ENCODE assay signal across 8 cellular contexts in genomic region chr2:216519154-216519762, GRCh38. TPM values are rescaled to one million over a fixed set of nuclear protein-coding genes. Genes with fewer than 3 reads are reported as not detected.
A peak's percentile ranks its signal among the peaks of the same experiment; 100 is the strongest.
DNase-seq lines count a peak whose midpoint lies in the region; ATAC-seq, FAIRE-seq and TF ChIP-seq lines count a peak whose summit lies in the region.

No MANE protein-coding gene starts in this region.

- in situ Hi-C loops in GM12878 (cut with MboI), result loop anchor here (5.0 kb wide), 1 partner anchor 148 kb away; no protein-coding TSS in a partner anchor

- no peak overlapping the region for H3K4me2 ChIP-seq in GM12878 (ENCODE audit: control insufficient read depth, insufficient read depth)
- no peak overlapping the region for H3K4me2 ChIP-seq in skeletal muscle satellite cell (ENCODE audit: low read length)

- H3K27me3 ChIP-seq in GM12878 (replicated peaks in 1 of 2; ENCODE audit: control insufficient read depth in 2 of 2, insufficient read depth in 2 of 2, low read length in 1 of 2) (no peaks in the 10 kb centered on the region), skeletal muscle satellite cell (ENCODE audit: control insufficient read depth, insufficient read depth, low read length) (no peaks in the 10 kb centered on the region)
- H3K27me3 ChIP-seq in effector memory CD4-positive, alpha-beta T cell (replicated peaks; ENCODE audit: control insufficient read depth, insufficient read depth, low read length, poor library complexity, severe bottlenecking), result no peaks in the 10 kb centered on the region

- no peaks in the 10 kb centered on the region for H4K20me1 ChIP-seq in GM12878 (ENCODE audit: control insufficient read depth, insufficient read depth)

- ATAC-seq in GM21576 (IDR thresholded peaks at IDR 0.05; ENCODE audit: unreplicated experiment) (peak; percentile 73), GM12878 (peak; percentile 94)

- SMC1A ChIA-PET in GM12878 (lab: Charles Lee; ENCODE audit: uncharacterized antibody, unreplicated experiment), result interaction anchor here (0.6 to 10.2 kb wide), 23 partner anchors 11 to 987 kb away, joined by 3 to 226 read pairs (median 4); no protein-coding TSS in a partner anchor

- TF ChIP-seq CTCF in NB4 (IDR thresholded peaks at IDR 0.05; ENCODE audit: low read depth, low read length), result peak; percentile 72
- TF ChIP-seq CTCF in GM12878 (IDR thresholded peaks at IDR 0.05 in 2 of 3, conservative IDR thresholded peaks at IDR 0.05 in 1 of 3; ENCODE audit: control insufficient read depth in 2 of 3, extremely low read depth in 1 of 3, insufficient read depth in 1 of 3, low read depth in 3 of 3, low read length in 3 of 3), result peak; percentile 63 to 75 (median 64)

- H3K9me3 ChIP-seq in GM12878 (replicated peaks; ENCODE audit: control insufficient read depth, insufficient read depth, low read length), result no peaks in the 10 kb centered on the region
- H3K9me3 ChIP-seq in skeletal muscle satellite cell (replicated peaks; ENCODE audit: low read length), result no peaks in the 10 kb centered on the region
- no peaks in the 10 kb centered on the region for H3K9me3 ChIP-seq in effector memory CD4-positive, alpha-beta T cell (ENCODE audit: control insufficient read depth, low read length)

- DNase-seq in DMS53 treated with DMSO at 0.1 percent for 48 hours (lab: John Stamatoyannopoulos, UW; ENCODE audit: unreplicated experiment) (peak; percentile 50), NB4 (ENCODE audit: low read depth) (peak; percentile 87), SHP77 treated with DMSO at 0.1 percent for 48 hours (lab: John Stamatoyannopoulos, UW) (peak; percentile 71), GM12878 (ENCODE audit: low read depth, low spot score) (no peak), iPS DF 19.7 (ENCODE audit: low read depth, low spot score) (peak; percentile 48)
- no peak for DNase-seq in effector memory CD4-positive, alpha-beta T cell

- no peak for TF ChIP-seq POLR2A in NB4 (IDR thresholded peaks at IDR 0.05; ENCODE audit: extremely low read depth, insufficient read length)
- no peak for TF ChIP-seq POLR2A in GM12878 (IDR thresholded peaks at IDR 0.05; ENCODE audit: low read depth, low read length)

- 35% methylated on average over 3 of the region's 3 CpGs for WGBS in GM12878 (ENCODE audit: insufficient coverage, insufficient replicate concordance, low lambda C conversion rate, missing lambda C conversion rate)

- no peak overlapping the region for H3K27ac ChIP-seq in GM12878 (ENCODE audit: control insufficient read depth, insufficient read depth)
- H3K27ac ChIP-seq in effector memory CD4-positive, alpha-beta T cell (ENCODE audit: insufficient read depth, low read length, poor library complexity, severe bottlenecking), result no peak overlapping the region

- no TSS peak for BruUV-seq in GM12878 (replicated peaks; lab: Mats Ljungman, UMichigan)

- CTCF ChIA-PET in GM12878 (lab: Yijun Ruan, JAX), result interaction anchor here (0.6 to 15.8 kb wide), 34 partner anchors 9 to 1185 kb away, joined by 3 to 475 read pairs (median 4); no protein-coding TSS in a partner anchor

- H3K9ac ChIP-seq in GM12878 (ENCODE audit: control insufficient read depth, insufficient read depth, low read length) (no peak overlapping the region), skeletal muscle satellite cell (ENCODE audit: low read depth, low read length) (peak overlapping the region; percentile 20)

- RAD21 ChIA-PET in GM12878 (lab: Charles Lee; ENCODE audit: unreplicated experiment), result interaction anchor here (0.9 to 12.8 kb wide), 13 partner anchors 8 to 410 kb away, joined by 3 to 239 read pairs (median 5); partner anchors contain the start of gene XRCC5

- H2AFZ ChIP-seq in GM12878 (ENCODE audit: control insufficient read depth, low read depth, low read length), result no peak overlapping the region

- H3K4me1 ChIP-seq in GM12878 (ENCODE audit: control insufficient read depth, insufficient read depth, low read length) (no peaks in the 10 kb centered on the region), skeletal muscle satellite cell (ENCODE audit: control insufficient read depth, insufficient read depth, low read length) (peaks cover 15% of the 10 kb centered on the region)
- H3K4me1 ChIP-seq in effector memory CD4-positive, alpha-beta T cell (ENCODE audit: control insufficient read depth, insufficient read depth, low read length, poor library complexity, severe bottlenecking), result no peaks in the 10 kb centered on the region

- peak; percentile 74 for TF ChIP-seq RAD21 in GM12878 (IDR thresholded peaks at IDR 0.05; ENCODE audit: insufficient read depth, low read depth, low read length)

- H3K4me3 ChIP-seq in NB4 (ENCODE audit: low read depth, low read length) (no peak overlapping the region), GM12878 (no peak overlapping the region), skeletal muscle satellite cell (ENCODE audit: low read length) (no peak overlapping the region)
- H3K4me3 ChIP-seq in effector memory CD4-positive, alpha-beta T cell (ENCODE audit: insufficient read depth, low read depth, low read length, poor library complexity, severe bottlenecking), result no peak overlapping the region

- intact Hi-C loops in GM12878 (cut with micrococcal nuclease; ENCODE audit: unreplicated experiment), result loop anchor here (1.0 to 5.0 kb wide), 3 partner anchors 73 to 297 kb away; no protein-coding TSS in a partner anchor

- POLR2A ChIA-PET in GM12878 (lab: Charles Lee), result interaction anchor here (0.6 kb wide), 1 partner anchor 149 kb away, joined by 3 read pairs; no protein-coding TSS in a partner anchor

- H3K36me3 ChIP-seq in GM12878 (ENCODE audit: control insufficient read depth in 2 of 2, insufficient read depth in 2 of 2, low read length in 1 of 2) (no peaks in the 10 kb centered on the region), skeletal muscle satellite cell (ENCODE audit: insufficient read depth, low read length) (peaks cover 5% of the 10 kb centered on the region)
- no peaks in the 10 kb centered on the region for H3K36me3 ChIP-seq in effector memory CD4-positive, alpha-beta T cell (ENCODE audit: control insufficient read depth, insufficient read depth, low read length)

- FAIRE-seq in GM12878 (lab: Jason Lieb, UNC), result peak; percentile 59

- TF ChIP-seq EP300 in GM12878 (IDR thresholded peaks at IDR 0.05; ENCODE audit: borderline replicate concordance in 1 of 2, control insufficient read depth in 1 of 2, low read depth in 2 of 2, low read length in 2 of 2), result no peak

- no peaks in the 10 kb centered on the region for H3K79me2 ChIP-seq in GM12878 (ENCODE audit: control insufficient read depth, insufficient read depth, low read length)

TF ChIP-seq in GM12878, 131 proteins besides CTCF, POLR2A, EP300 and RAD21:
- TF ChIP-seq SMC3 (IDR thresholded peaks at IDR 0.05; ENCODE audit: borderline replicate concordance, low read length) (peak; percentile 94), CEBPZ (IDR thresholded peaks at IDR 0.05; ENCODE audit: low read depth, low read length) (no peak), FOXK2 (IDR thresholded peaks at IDR 0.05) (no peak)
TF ChIP-seq in GM12878: peak in this region for 1.

RNA-seq across cellular contexts. Expression of gene RPL37A, which starts 20.6 kb away (rescaled TPM):
- total RNA-seq in GM12878 (2013; cell fraction: nucleolus; rRNA removed), result 278 and 283 TPM in 2 replicates
- 5,309 and 5,362 TPM in 2 replicates for total RNA-seq in GM12878 (2014; rRNA removed)
- total RNA-seq in GM12878 (2014; rRNA removed; fragmentation: Illumina TruSeq; extraction: Trizol), result 6,854 and 6,909 TPM in 2 replicates
- total RNA-seq in GM12878 (2021), result 4,280 and 4,544 TPM in 2 replicates
- 2,141 TPM for polyA plus RNA-seq in GM12878 (2011; ENCODE audit: low read depth)
- 3,166 and 4,373 TPM in 2 replicates for polyA plus RNA-seq in GM12878 (2011; rRNA removed)
- polyA plus RNA-seq in GM12878 (2011; cell fraction: cytosol; rRNA removed), result 2,379 and 2,532 TPM in 2 replicates
- polyA plus RNA-seq in GM12878 (2011; cell fraction: nucleus; rRNA removed), result 721 and 1,775 TPM in 2 replicates
- polyA plus RNA-seq in GM12878 (2012), result 10,399 and 10,670 TPM in 2 replicates
- polyA plus RNA-seq in GM12878 (2014; fragmentation: Illumina TruSeq; extraction: Trizol), result 6,507 and 6,854 TPM in 2 replicates
- polyA plus RNA-seq in GM12878 (2014; fragmentation: Nextera tagmentation; extraction: Ambion mirVana), result 1,000 to 10,000 TPM; 4,917 to 6,297 TPM
- polyA plus RNA-seq in GM12878 (2014; rRNA removed), result 5,304 and 6,998 TPM in 2 replicates
- polyA plus RNA-seq in GM12878 (2016; fragmentation: Nextera tagmentation; extraction: Ambion mirVana), result 1,000 to 10,000 TPM; 2,847 to 3,044 TPM
- polyA minus RNA-seq in GM12878 (2011; rRNA and poly(A)+ RNA removed), result 670 and 1,130 TPM in 2 replicates
- polyA minus RNA-seq in GM12878 (2011; cell fraction: cytosol; rRNA and poly(A)+ RNA removed), result 813 and 892 TPM in 2 replicates
- polyA minus RNA-seq in GM12878 (2011; cell fraction: nucleus; rRNA and poly(A)+ RNA removed), result 231 and 314 TPM in 2 replicates
- 984 and 1,810 TPM in 2 replicates for total RNA-seq in skeletal muscle satellite cell (2012; rRNA removed)

Comparison
In these comparisons a context has a peak if more than half of its experiments do, and no peak if none do; other contexts are left out.
1. DNase-seq: peak in DMS53 treated with DMSO at 0.1 percent for 48 hours (single experiment), NB4 (single experiment), SHP77 treated with DMSO at 0.1 percent for 48 hours (single experiment) and iPS DF 19.7 (single experiment); none in GM12878 (single experiment) and effector memory CD4-positive, alpha-beta T cell (0 of 3).